ENCODE assay signal across 1 cellular context in genomic region chr2:172555522-172556283, GRCh38.
TF ChIP-seq lines count a peak whose summit lies in the region.

Gene PDK1, plus strand, starts transcription at chr2:172556090. Its CDS starts 61 bp downstream, at chr2:172556151.

TF ChIP-seq in HepG2, 621 proteins besides CTCF, POLR2A, EP300 and RAD21 (continued from another document and continues in another):
- peak; percentile 57; the same call in 1 of the 2 replicates for TF ChIP-seq ATF6 (CRISPR knock-in tag; conservative IDR thresholded peaks at IDR 0.05)
- TF ChIP-seq SKI (IDR thresholded peaks at IDR 0.05; ENCODE audit: partially characterized antibody): peak; percentile 33
- TF ChIP-seq HHEX (CRISPR knock-in tag; IDR thresholded peaks at IDR 0.05): no peak
- no peak for TF ChIP-seq RARG (CRISPR knock-in tag; IDR thresholded peaks at IDR 0.05; ENCODE audit: low read depth)
- peak; percentile 95 for TF ChIP-seq ZMYM3 (CRISPR knock-in tag; IDR thresholded peaks at IDR 0.05)
- no peak; the same call in 1 of the 2 replicates for TF ChIP-seq SIN3B (IDR thresholded peaks at IDR 0.05; ENCODE audit: low read length)
- TF ChIP-seq ZBTB42 (CRISPR knock-in tag; IDR thresholded peaks at IDR 0.05): peak; percentile 80; the same call in 1 of the 2 replicates
- TF ChIP-seq NAIF1 (CRISPR knock-in tag; IDR thresholded peaks at IDR 0.05; ENCODE audit: borderline replicate concordance): peak; percentile 38; the same call in 1 of the 2 replicates
- TF ChIP-seq MTF2 (CRISPR knock-in tag; IDR thresholded peaks at IDR 0.05; ENCODE audit: borderline replicate concordance): peak; percentile 23; the same call in 1 of the 2 replicates
- TF ChIP-seq MATR3 (CRISPR knock-in tag; IDR thresholded peaks at IDR 0.05): no peak
- 0 out of 2 replicates have a peak, but pooled peaks have one; percentile 4 for TF ChIP-seq HNF4G (IDR thresholded peaks at IDR 0.05; ENCODE audit: borderline replicate concordance, low read depth, low read length)
- TF ChIP-seq HNF4G (CRISPR knock-in tag; IDR thresholded peaks at IDR 0.05; ENCODE audit: borderline replicate concordance, low read depth): no peak; the same call in 1 of the 2 replicates
- TF ChIP-seq TBX3 (IDR thresholded peaks at IDR 0.05; ENCODE audit: borderline replicate concordance): peak; percentile 85
- peak; percentile 87 for TF ChIP-seq HMGXB3 (CRISPR knock-in tag; IDR thresholded peaks at IDR 0.05; ENCODE audit: borderline replicate concordance)
- TF ChIP-seq GPBP1L1 (CRISPR knock-in tag; IDR thresholded peaks at IDR 0.05): no peak
- peak; percentile 91; the same call in 1 of the 2 replicates for TF ChIP-seq ZNF512 (CRISPR knock-in tag; IDR thresholded peaks at IDR 0.05)
- TF ChIP-seq KDM6A (CRISPR knock-in tag; IDR thresholded peaks at IDR 0.05; ENCODE audit: low read depth): no peak; the same call in 1 of the 2 replicates
- peak; percentile 50; the same call in 1 of the 2 replicates for TF ChIP-seq PRDM10 (CRISPR knock-in tag; IDR thresholded peaks at IDR 0.05; ENCODE audit: low read depth)
- TF ChIP-seq ZNF329 (CRISPR knock-in tag; IDR thresholded peaks at IDR 0.05; ENCODE audit: low read depth): peak; percentile 48; the same call in 1 of the 2 replicates
- no peak for TF ChIP-seq GRHL1 (CRISPR knock-in tag; conservative IDR thresholded peaks at IDR 0.05)
- TF ChIP-seq TRIM24 (CRISPR knock-in tag; IDR thresholded peaks at IDR 0.05): no peak
- TF ChIP-seq ZNF777 (CRISPR knock-in tag; IDR thresholded peaks at IDR 0.05): peak; percentile 98
- TF ChIP-seq SAFB2 (CRISPR knock-in tag; IDR thresholded peaks at IDR 0.05; ENCODE audit: borderline replicate concordance, low read depth): peak; percentile 88
- no peak; the same call in 1 of the 2 replicates for TF ChIP-seq HIC2 (CRISPR knock-in tag; IDR thresholded peaks at IDR 0.05; ENCODE audit: low read depth)
- peak; percentile 84 for TF ChIP-seq IKZF4 (CRISPR knock-in tag; IDR thresholded peaks at IDR 0.05; ENCODE audit: borderline replicate concordance, low read depth, not compliant biosample characterization)
- TF ChIP-seq TFAP4 (IDR thresholded peaks at IDR 0.05; ENCODE audit: borderline replicate concordance, low read depth): peak; percentile 60; the same call in 1 of the 2 replicates
- TF ChIP-seq SALL1 (CRISPR knock-in tag; IDR thresholded peaks at IDR 0.05): peak; percentile 92
- TF ChIP-seq ZNF121 (CRISPR knock-in tag; IDR thresholded peaks at IDR 0.05): peak; percentile 40; the same call in 1 of the 2 replicates
- no peak for TF ChIP-seq CC2D1A (CRISPR knock-in tag; IDR thresholded peaks at IDR 0.05)
- 0 out of 2 replicates have a peak, but pooled peaks have one; percentile 15 for TF ChIP-seq ZNF7 (CRISPR knock-in tag; IDR thresholded peaks at IDR 0.05)
- no peak for TF ChIP-seq RBAK (CRISPR knock-in tag; IDR thresholded peaks at IDR 0.05)
- peak; percentile 93; the same call in 1 of the 2 replicates for TF ChIP-seq ZNF138 (CRISPR knock-in tag; IDR thresholded peaks at IDR 0.05; ENCODE audit: low read depth)
- peak; percentile 77; the same call in 1 of the 2 replicates for TF ChIP-seq TEAD2 (CRISPR knock-in tag; IDR thresholded peaks at IDR 0.05)
- TF ChIP-seq ZNF782 (CRISPR knock-in tag; IDR thresholded peaks at IDR 0.05; ENCODE audit: borderline replicate concordance): peak; percentile 94; the same call in 1 of the 2 replicates
- TF ChIP-seq REXO4 (CRISPR knock-in tag; IDR thresholded peaks at IDR 0.05; ENCODE audit: borderline replicate concordance): no peak
- peak; percentile 62; the same call in 1 of the 2 replicates for TF ChIP-seq FOXK1 (CRISPR knock-in tag; IDR thresholded peaks at IDR 0.05; ENCODE audit: borderline replicate concordance, low read depth)
